Comparison of ENCODE assay signal across 1 cellular context in the genomic region with DNA sequence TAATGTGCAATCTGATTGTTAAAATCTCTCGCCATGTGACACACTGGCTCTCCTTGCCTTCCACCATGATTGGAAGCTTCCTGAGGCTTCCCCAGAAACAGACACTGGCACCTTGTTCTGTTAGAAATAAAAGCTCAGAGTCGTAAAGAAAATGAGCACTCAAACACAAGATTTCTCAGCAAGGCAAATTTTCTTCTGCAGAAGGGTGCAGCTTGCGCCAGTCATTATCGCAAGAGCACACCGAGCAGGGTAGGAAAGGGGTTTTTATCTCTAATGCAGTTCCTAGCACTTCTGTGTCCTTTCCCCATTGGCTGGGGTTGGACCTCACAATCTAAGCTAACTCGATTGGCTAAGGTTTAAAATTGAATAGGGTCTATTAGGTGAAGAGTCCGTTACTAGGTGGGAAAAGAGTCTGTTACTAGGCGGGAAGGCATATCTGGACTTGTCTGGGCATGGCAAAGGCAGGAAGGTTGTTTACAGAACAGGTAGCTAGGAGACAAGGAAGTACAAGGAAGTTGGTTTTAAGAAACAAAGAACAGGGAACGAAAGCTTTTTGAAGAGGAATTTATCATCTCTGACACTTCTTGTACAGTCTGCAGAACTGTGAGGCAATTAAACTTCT.
TF ChIP-seq lines count a peak whose summit lies in the region.

No MANE protein-coding gene starts in this region.

TF ChIP-seq in SK-N-SH treated with all-trans-retinoic acid at 6 μM for 48 hours, 23 proteins besides CTCF, POLR2A, EP300 and RAD21 (continued from another document):
- TF ChIP-seq, protein P1, sequence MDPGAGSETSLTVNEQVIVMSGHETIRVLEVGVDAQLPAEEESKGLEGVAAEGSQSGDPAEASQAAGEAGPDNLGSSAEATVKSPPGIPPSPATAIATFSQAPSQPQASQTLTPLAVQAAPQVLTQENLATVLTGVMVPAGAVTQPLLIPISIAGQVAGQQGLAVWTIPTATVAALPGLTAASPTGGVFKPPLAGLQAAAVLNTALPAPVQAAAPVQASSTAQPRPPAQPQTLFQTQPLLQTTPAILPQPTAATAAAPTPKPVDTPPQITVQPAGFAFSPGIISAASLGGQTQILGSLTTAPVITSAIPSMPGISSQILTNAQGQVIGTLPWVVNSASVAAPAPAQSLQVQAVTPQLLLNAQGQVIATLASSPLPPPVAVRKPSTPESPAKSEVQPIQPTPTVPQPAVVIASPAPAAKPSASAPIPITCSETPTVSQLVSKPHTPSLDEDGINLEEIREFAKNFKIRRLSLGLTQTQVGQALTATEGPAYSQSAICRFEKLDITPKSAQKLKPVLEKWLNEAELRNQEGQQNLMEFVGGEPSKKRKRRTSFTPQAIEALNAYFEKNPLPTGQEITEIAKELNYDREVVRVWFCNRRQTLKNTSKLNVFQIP (CRISPR knock-in tag; IDR thresholded peaks at IDR 0.05; ENCODE audit: borderline replicate concordance, low read depth) = no peak
- TF ChIP-seq BACH2 (CRISPR knock-in tag; IDR thresholded peaks at IDR 0.05; ENCODE audit: borderline replicate concordance) (no peak), TCF4 (CRISPR knock-in tag; IDR thresholded peaks at IDR 0.05; ENCODE audit: borderline replicate concordance) (no peak), OSR1 (CRISPR knock-in tag; IDR thresholded peaks at IDR 0.05) (no peak), GLIS3 (CRISPR knock-in tag; IDR thresholded peaks at IDR 0.05) (no peak), ZFP30 (CRISPR knock-in tag; IDR thresholded peaks at IDR 0.05) (no peak), ESRRG (CRISPR knock-in tag; IDR thresholded peaks at IDR 0.05) (no peak), ZNF565 (CRISPR knock-in tag; conservative IDR thresholded peaks at IDR 0.05; ENCODE audit: low read depth) (no peak), CSDC2 (CRISPR knock-in tag; IDR thresholded peaks at IDR 0.05) (no peak)
- TF ChIP-seq, protein P2, sequence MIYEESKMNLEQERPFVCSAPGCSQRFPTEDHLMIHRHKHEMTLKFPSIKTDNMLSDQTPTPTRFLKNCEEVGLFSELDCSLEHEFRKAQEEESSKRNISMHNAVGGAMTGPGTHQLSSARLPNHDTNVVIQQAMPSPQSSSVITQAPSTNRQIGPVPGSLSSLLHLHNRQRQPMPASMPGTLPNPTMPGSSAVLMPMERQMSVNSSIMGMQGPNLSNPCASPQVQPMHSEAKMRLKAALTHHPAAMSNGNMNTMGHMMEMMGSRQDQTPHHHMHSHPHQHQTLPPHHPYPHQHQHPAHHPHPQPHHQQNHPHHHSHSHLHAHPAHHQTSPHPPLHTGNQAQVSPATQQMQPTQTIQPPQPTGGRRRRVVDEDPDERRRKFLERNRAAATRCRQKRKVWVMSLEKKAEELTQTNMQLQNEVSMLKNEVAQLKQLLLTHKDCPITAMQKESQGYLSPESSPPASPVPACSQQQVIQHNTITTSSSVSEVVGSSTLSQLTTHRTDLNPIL (CRISPR knock-in tag; IDR thresholded peaks at IDR 0.05; ENCODE audit: low read depth) = no peak
